Comparison of ENCODE assay signal across 24 cellular contexts in genomic region chr11:83078269-83078668, GRCh38. TPM values are rescaled to one million over a fixed set of nuclear protein-coding genes. Genes with fewer than 3 reads are reported as not detected.
DNase-seq lines count a peak whose midpoint lies in the region; ATAC-seq and FAIRE-seq lines count a peak whose summit lies in the region.
"Had no signal": no experiment of that assay in that cellular context is flagged by ENCODE, and none has a peak within 500 bp of the region (broad histone marks: within the 10 kb centered on the region; RNA-seq: fewer than 3 reads in every experiment).

No MANE protein-coding gene starts in this region.

- no peak for DNase-seq in activated naive CD4-positive, alpha-beta T cell treated with anti-CD3 and anti-CD28 coated beads, Interleukin-2, amount 50 U/mL, for 72 hours (ENCODE audit: low spot score in 2 of 2)
- DNase-seq in GM19239 (ENCODE audit: insufficient read length, low spot score) (no peak), T-helper 17 cell (no peak), H4 (ENCODE audit: low spot score) (no peak), NCI-H128 (lab: John Stamatoyannopoulos, UW; ENCODE audit: unreplicated experiment) (no peak), substantia nigra (lab: John Stamatoyannopoulos, UW) (no peak)
- no peak for DNase-seq in naive thymus-derived CD8-positive, alpha-beta T cell
- DNase-seq: Calu3, DND-41, dorsolateral prefrontal cortex, hippocampal formation, immature natural killer cell, KBM-7, NCI-H1436 treated with DMSO at 0.1 percent for 48 hours, NCI-H2107, NCI-H774, upper lobe of left lung had no signal

- FAIRE-seq in GM19239 (lab: Jason Lieb, UNC), result peak; percentile 74
- FAIRE-seq: frontal cortex, HTR-8/SVneo had no signal

- H3K27ac Mint-ChIP-seq in activated naive CD4-positive, alpha-beta T cell treated with anti-CD3 and anti-CD28 coated beads, Interleukin-2, amount 50 U/mL, for 24 hours, result peak overlapping the region; percentile 25
- peak overlapping the region in 1 of 2 donors; percentile 68 for H3K27ac Mint-ChIP-seq in activated naive CD4-positive, alpha-beta T cell treated with anti-CD3 and anti-CD28 coated beads, Interleukin-2, amount 50 U/mL, for 72 hours
- peak overlapping the region; percentile 67 for H3K27ac Mint-ChIP-seq in T-helper 17 cell
- H3K27ac Mint-ChIP-seq in naive thymus-derived CD8-positive, alpha-beta T cell, result peak overlapping the region in 8 of 10 donors; percentile 4 to 91 (median 62)
- H3K27ac Mint-ChIP-seq: activated T-helper 2 cell treated with anti-CD3 and anti-CD28 coated beads, Interferon-gamma antibody, Interleukin-2, Interleukin-4, amounts not matched to agents 10 μg/mL and 5 μg/mL and 100 μg/mL, durations not matched to agents 14 hours and 24 hours and 36 hours; T-helper 1 cell treated with Interleukin-12 subunit alpha and Interleukin-12 subunit beta and Interleukin-4 antibody, amounts not matched to agents 30 μg/mL and 1 μg/mL, for 36 hours had no signal

- ATAC-seq in activated naive CD4-positive, alpha-beta T cell treated with anti-CD3 and anti-CD28 coated beads, Interleukin-2, amount 50 U/mL, for 72 hours, result no peak
- ATAC-seq in T-helper 17 cell, result no peak
- no peak for ATAC-seq in naive thymus-derived CD8-positive, alpha-beta T cell

- peaks cover 46% of the 10 kb centered on the region for H3K4me1 Mint-ChIP-seq in activated naive CD4-positive, alpha-beta T cell treated with anti-CD3 and anti-CD28 coated beads, Interleukin-2, amount 50 U/mL, for 24 hours
- H3K4me1 Mint-ChIP-seq in T-helper 17 cell, result peaks cover 13% of the 10 kb centered on the region
- H3K4me1 Mint-ChIP-seq in naive thymus-derived CD8-positive, alpha-beta T cell, result peaks cover 6 to 47% (median 20%) of the 10 kb centered on the region in 4 donors

- H3K27me3 Mint-ChIP-seq in activated naive CD4-positive, alpha-beta T cell treated with anti-CD3 and anti-CD28 coated beads, Interleukin-2, amount 50 U/mL, for 24 hours, result no peaks in the 10 kb centered on the region
- H3K27me3 Mint-ChIP-seq in T-helper 17 cell, result no peaks in the 10 kb centered on the region
- H3K27me3 Mint-ChIP-seq in naive thymus-derived CD8-positive, alpha-beta T cell, result no peaks in the 10 kb centered on the region

- no peak overlapping the region for H3K27ac ChIP-seq in substantia nigra (ENCODE audit: low read depth, low read length, poor library complexity, severe bottlenecking)
- H3K27ac ChIP-seq: BLaER1, RWPE1, upper lobe of left lung had no signal

- H3K36me3 Mint-ChIP-seq in activated naive CD4-positive, alpha-beta T cell treated with anti-CD3 and anti-CD28 coated beads, Interleukin-2, amount 50 U/mL, for 24 hours, result peaks cover 10% of the 10 kb centered on the region
- H3K36me3 Mint-ChIP-seq in activated naive CD4-positive, alpha-beta T cell treated with anti-CD3 and anti-CD28 coated beads, Interleukin-2, amount 50 U/mL, for 72 hours, result peaks cover 0 to 13% of the 10 kb centered on the region in 2 donors
- H3K36me3 Mint-ChIP-seq in T-helper 17 cell (ENCODE audit: low read depth), result peaks cover 2% of the 10 kb centered on the region
- peaks cover 5 to 29% (median 10%) of the 10 kb centered on the region in 3 donors for H3K36me3 Mint-ChIP-seq in naive thymus-derived CD8-positive, alpha-beta T cell

- H3K4me3 Mint-ChIP-seq in activated naive CD4-positive, alpha-beta T cell treated with anti-CD3 and anti-CD28 coated beads, Interleukin-2, amount 50 U/mL, for 24 hours, result no peak overlapping the region
- H3K4me3 Mint-ChIP-seq in T-helper 17 cell, result no peak overlapping the region
- H3K4me3 Mint-ChIP-seq in naive thymus-derived CD8-positive, alpha-beta T cell, result no peak overlapping the region
- H3K4me3 Mint-ChIP-seq: immature natural killer cell; T-helper 1 cell treated with Interleukin-12 subunit alpha and Interleukin-12 subunit beta and Interleukin-4 antibody, amounts not matched to agents 30 μg/mL and 1 μg/mL, for 36 hours had no signal

- H3K9me3 Mint-ChIP-seq in activated naive CD4-positive, alpha-beta T cell treated with anti-CD3 and anti-CD28 coated beads, Interleukin-2, amount 50 U/mL, for 24 hours, result no peaks in the 10 kb centered on the region
- H3K9me3 Mint-ChIP-seq in activated naive CD4-positive, alpha-beta T cell treated with anti-CD3 and anti-CD28 coated beads, Interleukin-2, amount 50 U/mL, for 72 hours, result no peaks in the 10 kb centered on the region
- H3K9me3 Mint-ChIP-seq in naive thymus-derived CD8-positive, alpha-beta T cell, result no peaks in the 10 kb centered on the region
- H3K9me3 Mint-ChIP-seq: activated T-helper 2 cell treated with anti-CD3 and anti-CD28 coated beads, Interferon-gamma antibody, Interleukin-2, Interleukin-4, amounts not matched to agents 10 μg/mL and 5 μg/mL and 100 μg/mL, durations not matched to agents 14 hours and 24 hours and 36 hours; immature natural killer cell; T-helper 1 cell treated with Interleukin-12 subunit alpha and Interleukin-12 subunit beta and Interleukin-4 antibody, amounts not matched to agents 30 μg/mL and 1 μg/mL, for 36 hours had no signal

- H3K9me3 ChIP-seq in T-helper 17 cell (ENCODE audit: control insufficient read depth, low read length, poor library complexity, severe bottlenecking), result no peaks in the 10 kb centered on the region
- H3K9me3 ChIP-seq: BLaER1, upper lobe of left lung had no signal

- POLR2A ChIA-PET in naive thymus-derived CD8-positive, alpha-beta T cell (lab: Charles Lee), result interaction anchor here (1.2 kb wide), 1 partner anchor 10 kb away, joined by 3 read pairs; no protein-coding TSS in a partner anchor

RNA-seq across cellular contexts. Expression of gene RAB30, which starts 6.6 kb away (rescaled TPM):
- total RNA-seq in activated naive CD4-positive, alpha-beta T cell treated with anti-CD3 and anti-CD28 coated beads, Interleukin-2, amount 50 U/mL, for 72 hours, result 10 to 100 TPM in 1 of 2 donors, 1 to 10 TPM in 1; 8.7 to 12.1 TPM
- total RNA-seq in T-helper 17 cell, result 10 to 100 TPM; 33.9 to 47.7 TPM
- 10 to 100 TPM; 28.1 to 35.5 TPM for total RNA-seq in naive thymus-derived CD8-positive, alpha-beta T cell
- 10 to 100 TPM; 10.7 to 17.4 (median 12.8) TPM for polyA plus RNA-seq in naive thymus-derived CD8-positive, alpha-beta T cell
- 15.3 and 16.9 TPM in 2 replicates for total RNA-seq in H4 (2014; rRNA removed; shearing (Covaris generic))
